8 cellular contexts compared by ENCODE assay signal in the genomic region with DNA sequence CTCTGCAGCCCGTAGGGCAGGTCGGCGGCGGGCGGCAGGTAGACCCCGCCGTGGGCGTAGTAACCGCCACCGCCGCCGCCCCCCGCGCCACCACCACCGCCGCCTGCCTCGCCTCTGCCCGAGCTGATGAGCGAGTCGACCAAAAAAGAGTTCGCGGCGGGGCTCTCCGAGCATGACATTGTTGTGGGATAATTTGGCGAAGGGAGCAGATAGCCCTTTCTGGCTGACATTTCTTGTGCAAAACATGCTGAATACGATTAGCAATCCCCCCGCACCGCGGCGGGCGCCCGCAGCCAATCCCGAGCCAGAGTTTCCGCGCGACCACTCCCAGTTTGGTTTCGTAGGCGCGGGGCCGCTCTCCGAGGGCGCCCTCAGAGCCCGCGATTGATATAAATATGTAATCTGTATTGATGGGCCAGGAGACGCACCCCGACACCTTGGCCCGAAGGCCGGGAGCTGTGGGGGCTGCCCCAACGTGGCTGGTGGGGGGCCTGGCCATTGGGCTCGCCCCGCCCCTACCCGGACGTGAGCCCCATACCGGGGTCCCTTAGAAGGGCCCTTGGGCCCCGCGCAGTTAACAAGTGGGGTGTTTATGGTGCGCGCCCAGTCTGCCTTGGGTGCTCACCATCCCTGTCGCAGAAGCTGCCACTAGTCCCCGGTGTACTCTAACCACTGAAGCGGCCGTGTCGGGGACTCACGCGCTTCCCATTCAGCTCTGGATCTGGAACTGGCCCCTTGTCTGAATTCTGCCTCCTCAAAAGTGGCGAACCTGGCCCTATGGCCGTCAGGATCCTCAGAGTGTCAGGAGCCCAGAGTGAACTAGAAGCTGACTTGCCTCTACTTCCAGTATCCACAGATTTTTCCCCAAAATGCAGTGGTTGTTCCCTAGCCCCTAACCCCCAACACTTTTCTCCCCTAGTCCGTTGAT. TPM values are rescaled to one million over a fixed set of nuclear protein-coding genes. Genes with fewer than 3 reads are reported as not detected.
DNase-seq lines count a peak whose midpoint lies in the region; ATAC-seq and TF ChIP-seq lines count a peak whose summit lies in the region.

A gene (minus strand): TSS at position 244 of the 928 bp plus-strand sequence. CDS start 14 bp downstream, at position 230.

- DNase-seq in CD4-positive, CD25-positive, alpha-beta regulatory T cell, result peak in 1 of 3 donors; percentile 7
- no peak for DNase-seq in activated naive CD8-positive, alpha-beta T cell treated with anti-CD3 and anti-CD28 coated beads for 36 hours
- DNase-seq in mesenteric fat pad (ENCODE audit: low spot score) (peak; percentile 89), Ammon's horn (ENCODE audit: low spot score) (no peak), GM19238 (ENCODE audit: insufficient read length, low spot score) (no peak), amniotic stem cell (lab: John Stamatoyannopoulos, UW) (no peak)

- peak within 1 kb of the TSS in 1 of 3 donors; percentile 56 for H3K27ac Mint-ChIP-seq in CD4-positive, CD25-positive, alpha-beta regulatory T cell
- H3K27ac Mint-ChIP-seq in activated naive CD8-positive, alpha-beta T cell treated with anti-CD3 and anti-CD28 coated beads for 36 hours, result no peak within 1 kb of the TSS

- H3K36me3 ChIP-seq in CD4-positive, CD25-positive, alpha-beta regulatory T cell (ENCODE audit: control insufficient read depth, insufficient read depth, low read length), result no peaks in the 10 kb centered on the region
- peaks cover 2% of the 10 kb centered on the region for H3K36me3 ChIP-seq in urinary bladder (ENCODE audit: insufficient read depth)

- no peaks in the 10 kb centered on the region for H3K9me3 ChIP-seq in CD4-positive, CD25-positive, alpha-beta regulatory T cell (ENCODE audit: control insufficient read depth in 2 of 2, low read length in 2 of 2)

- 7% methylated on average over 68 of the region's 68 CpGs for WGBS in urinary bladder

- H3K4me3 ChIP-seq in CD4-positive, CD25-positive, alpha-beta regulatory T cell (ENCODE audit: low read depth, low read length), result no peak within 1 kb of the TSS
- H3K4me3 ChIP-seq in urinary bladder (ENCODE audit: low read depth, low read length), result peak within 1 kb of the TSS; percentile 83

- H3K9me3 Mint-ChIP-seq in CD4-positive, CD25-positive, alpha-beta regulatory T cell, result peaks cover 0 to 8% (median 0%) of the 10 kb centered on the region in 7 donors
- no peaks in the 10 kb centered on the region for H3K9me3 Mint-ChIP-seq in activated naive CD8-positive, alpha-beta T cell treated with anti-CD3 and anti-CD28 coated beads for 36 hours

- peaks cover 40% of the 10 kb centered on the region for H3K4me1 ChIP-seq in CD4-positive, CD25-positive, alpha-beta regulatory T cell (ENCODE audit: control insufficient read depth, insufficient read depth, low read length, poor library complexity, severe bottlenecking)
- no peaks in the 10 kb centered on the region for H3K4me1 ChIP-seq in urinary bladder (ENCODE audit: insufficient read depth)

- no peak; the same call in 1 of the 2 replicates for TF ChIP-seq EP300 in Ishikawa (IDR thresholded peaks at IDR 0.05; ENCODE audit: borderline replicate concordance)

- peaks cover 74% of the 10 kb centered on the region for H3K27me3 Mint-ChIP-seq in CD4-positive, CD25-positive, alpha-beta regulatory T cell
- H3K27me3 Mint-ChIP-seq in activated naive CD8-positive, alpha-beta T cell treated with anti-CD3 and anti-CD28 coated beads for 36 hours, result peaks cover 82% of the 10 kb centered on the region

- no peak for TF ChIP-seq RAD21 in Ishikawa (IDR thresholded peaks at IDR 0.05; ENCODE audit: low read depth)

- H3K4me1 Mint-ChIP-seq in CD4-positive, CD25-positive, alpha-beta regulatory T cell, result peaks cover 10 to 30% (median 12%) of the 10 kb centered on the region in 4 donors
- H3K4me1 Mint-ChIP-seq in activated naive CD8-positive, alpha-beta T cell treated with anti-CD3 and anti-CD28 coated beads for 36 hours, result peaks cover 12% of the 10 kb centered on the region

- H3K27me3 ChIP-seq in CD4-positive, CD25-positive, alpha-beta regulatory T cell (ENCODE audit: control insufficient read depth, insufficient read depth, low read length), result peaks cover 48% of the 10 kb centered on the region

- no peaks in the 10 kb centered on the region for H3K36me3 Mint-ChIP-seq in CD4-positive, CD25-positive, alpha-beta regulatory T cell
- H3K36me3 Mint-ChIP-seq in activated naive CD8-positive, alpha-beta T cell treated with anti-CD3 and anti-CD28 coated beads for 36 hours, result no peaks in the 10 kb centered on the region

- H3K27ac ChIP-seq in CD4-positive, CD25-positive, alpha-beta regulatory T cell (ENCODE audit: insufficient read depth, low read length, poor library complexity, severe bottlenecking), result no peak within 1 kb of the TSS
- H3K27ac ChIP-seq in urinary bladder (ENCODE audit: low read depth), result peak within 1 kb of the TSS; percentile 95

- H3K4me3 Mint-ChIP-seq in CD4-positive, CD25-positive, alpha-beta regulatory T cell, result peak within 1 kb of the TSS; percentile 48 to 85 (median 62)
- peak within 1 kb of the TSS; percentile 25 for H3K4me3 Mint-ChIP-seq in activated naive CD8-positive, alpha-beta T cell treated with anti-CD3 and anti-CD28 coated beads for 36 hours

- ATAC-seq in CD4-positive, CD25-positive, alpha-beta regulatory T cell (ENCODE audit: low read depth in 2 of 2), result no peak

TF ChIP-seq in Ishikawa, 13 proteins besides CTCF, POLR2A, EP300 and RAD21:
- no peak for TF ChIP-seq TAF1 (IDR thresholded peaks at IDR 0.05; ENCODE audit: low read depth)
- peak; percentile 13; the same call in 1 of the 2 replicates for TF ChIP-seq ZBTB7A (IDR thresholded peaks at IDR 0.05; ENCODE audit: low read depth)

RNA-seq across cellular contexts. Expression of the gene that starts here (rescaled TPM):
- 0.35 TPM for total RNA-seq in CD4-positive, CD25-positive, alpha-beta regulatory T cell
- polyA plus RNA-seq in CD4-positive, CD25-positive, alpha-beta regulatory T cell, result not detected
- total RNA-seq in activated naive CD8-positive, alpha-beta T cell treated with anti-CD3 and anti-CD28 coated beads for 36 hours, result not detected
- total RNA-seq in mesenteric fat pad, result 19.7 TPM
- total RNA-seq in urinary bladder, result 23.2 TPM
- polyA plus RNA-seq in urinary bladder, result 44.9 TPM

Comparison
In these comparisons a context has a peak if more than half of its experiments do, and no peak if none do; other contexts are left out.
1. RNA of the gene that starts here (total RNA-seq): 23.2 TPM in urinary bladder (single experiment) and 19.7 TPM in mesenteric fat pad (single experiment); 0.35 TPM in CD4-positive, CD25-positive, alpha-beta regulatory T cell (single experiment) and not detected in activated naive CD8-positive, alpha-beta T cell treated with anti-CD3 and anti-CD28 coated beads for 36 hours; every median in the first group is over 10 times any median in the second.
2. RNA of the gene that starts here (polyA plus RNA-seq): 44.9 TPM in urinary bladder (single experiment); not detected in CD4-positive, CD25-positive, alpha-beta regulatory T cell; every median in the first group is over 10 times any median in the second.